12 cellular contexts compared by ENCODE assay signal in the genomic region with DNA sequence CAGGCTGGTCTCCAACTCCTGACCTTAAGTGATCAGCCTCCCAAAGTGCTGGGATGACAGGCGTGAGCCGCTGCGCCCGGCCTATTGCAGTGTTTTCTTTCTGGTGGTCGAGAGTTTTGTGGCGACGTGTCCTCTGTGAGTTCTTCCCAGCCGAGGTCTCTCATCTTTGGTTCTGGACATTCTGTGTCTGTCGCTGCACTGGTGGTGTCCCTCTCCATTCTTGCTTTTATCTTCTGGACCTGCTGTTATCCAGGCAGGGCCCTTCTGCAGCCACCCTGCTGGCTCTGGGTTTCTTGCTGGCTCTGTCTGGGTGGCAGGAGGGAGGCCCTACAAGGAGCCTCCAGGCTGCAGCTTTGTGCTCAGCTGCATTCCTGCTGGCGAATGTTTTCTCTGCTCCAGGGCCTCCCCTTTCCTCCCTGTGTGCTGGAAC. TPM values are rescaled to one million over a fixed set of nuclear protein-coding genes. Genes with fewer than 3 reads are reported as not detected.
DNase-seq lines count a peak whose midpoint lies in the region; ATAC-seq and TF ChIP-seq lines count a peak whose summit lies in the region.
"Had no signal": no experiment of that assay in that cellular context is flagged by ENCODE, and none has a peak within 500 bp of the region (broad histone marks: within the 10 kb centered on the region; RNA-seq: fewer than 3 reads in every experiment).

No MANE protein-coding gene starts in this region.

- H3K4me3 Mint-ChIP-seq in activated CD4-positive, alpha-beta T cell treated with anti-CD3 and anti-CD28 coated beads for 36 hours, result peak overlapping the region; percentile 73
- no peak overlapping the region for H3K4me3 Mint-ChIP-seq in glutamatergic neuron (ENCODE audit: unreplicated experiment)
- H3K4me3 Mint-ChIP-seq: naive B cell had no signal

- no peak for DNase-seq in activated CD4-positive, alpha-beta T cell treated with anti-CD3 and anti-CD28 coated beads for 36 hours
- DNase-seq in activated CD4-positive, alpha-beta T cell treated with anti-CD3 and anti-CD28 coated beads for 4 hours, result no peak
- DNase-seq in NB4 (ENCODE audit: low read depth) (peak; percentile 73), choroid plexus epithelial cell (ENCODE audit: low read depth) (peak; percentile 37), posterior vena cava (ENCODE audit: low spot score) (peak; percentile 35), glutamatergic neuron (no peak), stomach (no peak), NCI-H2171 (lab: John Stamatoyannopoulos, UW) (no peak)
- DNase-seq: naive B cell, NCI-H2171 treated with DMSO at 0.1 percent for 48 hours, SHP77 treated with DMSO at 0.1 percent for 48 hours had no signal

- no peak overlapping the region for H3K27ac ChIP-seq in stomach
- H3K27ac ChIP-seq: thoracic aorta had no signal

- intact Hi-C loops in activated CD4-positive, alpha-beta T cell treated with anti-CD3 and anti-CD28 coated beads for 36 hours (cut with DNase I, micrococcal nuclease), result loop anchor here in 1 of 2 experiments (5.0 kb wide), 1 partner anchor 63 kb away; no protein-coding TSS in a partner anchor
- intact Hi-C loops in posterior vena cava (cut with DNase I) (no loop called here), stomach (cut with DNase I; ENCODE audit: low total_unique reads) (no loop called here)

- TF ChIP-seq CTCF in NB4 (IDR thresholded peaks at IDR 0.05; ENCODE audit: low read depth, low read length), result no peak
- TF ChIP-seq CTCF in choroid plexus epithelial cell (conservative IDR thresholded peaks at IDR 0.05; ENCODE audit: low read depth, low read length), result no peak
- no peak for TF ChIP-seq CTCF in glutamatergic neuron (IDR thresholded peaks at IDR 0.05; ENCODE audit: partially characterized antibody, unreplicated experiment)
- TF ChIP-seq CTCF in stomach (IDR thresholded peaks at IDR 0.05), result no peak

- WGBS in stomach, 5 donors, result 79 to 92% (median 89%) methylated on average over 10 of the region's 10 CpGs

- no peak for ATAC-seq in activated CD4-positive, alpha-beta T cell treated with anti-CD3 and anti-CD28 coated beads for 36 hours

- no peaks in the 10 kb centered on the region for H3K27me3 Mint-ChIP-seq in activated CD4-positive, alpha-beta T cell treated with anti-CD3 and anti-CD28 coated beads for 36 hours
- H3K27me3 Mint-ChIP-seq in glutamatergic neuron (ENCODE audit: unreplicated experiment), result peaks cover 3% of the 10 kb centered on the region

- CTCF ChIA-PET in activated CD4-positive, alpha-beta T cell treated with anti-CD3 and anti-CD28 coated beads for 36 hours (lab: Charles Lee), result interaction anchor here (1.1 to 1.5 kb wide), 2 partner anchors 74 to 77 kb away, joined by 3 to 4 read pairs; no protein-coding TSS in a partner anchor

- no peak for TF ChIP-seq POLR2A in NB4 (IDR thresholded peaks at IDR 0.05; ENCODE audit: extremely low read depth, insufficient read length)
- TF ChIP-seq POLR2A in stomach (IDR thresholded peaks at IDR 0.05), result no peak

- H3K4me3 ChIP-seq in NB4 (ENCODE audit: low read depth, low read length), result peak overlapping the region; percentile 57
- no peak overlapping the region for H3K4me3 ChIP-seq in choroid plexus epithelial cell (ENCODE audit: low read depth, low read length)
- no peak overlapping the region for H3K4me3 ChIP-seq in stomach
- H3K4me3 ChIP-seq: thoracic aorta had no signal

- H3K9me3 ChIP-seq in stomach, result no peaks in the 10 kb centered on the region
- H3K9me3 ChIP-seq: thoracic aorta had no signal

- no peaks in the 10 kb centered on the region for H3K9me3 Mint-ChIP-seq in activated CD4-positive, alpha-beta T cell treated with anti-CD3 and anti-CD28 coated beads for 36 hours (ENCODE audit: low read depth)
- H3K9me3 Mint-ChIP-seq in glutamatergic neuron (ENCODE audit: unreplicated experiment), result peaks cover 7% of the 10 kb centered on the region
- H3K9me3 Mint-ChIP-seq: naive B cell had no signal

- peak overlapping the region; percentile 97 for H3K27ac Mint-ChIP-seq in activated CD4-positive, alpha-beta T cell treated with anti-CD3 and anti-CD28 coated beads for 36 hours
- H3K27ac Mint-ChIP-seq in glutamatergic neuron (ENCODE audit: unreplicated experiment), result no peak overlapping the region

- no peaks in the 10 kb centered on the region for H3K36me3 ChIP-seq in stomach
- H3K36me3 ChIP-seq: thoracic aorta had no signal

- peaks cover 7% of the 10 kb centered on the region for H3K36me3 Mint-ChIP-seq in activated CD4-positive, alpha-beta T cell treated with anti-CD3 and anti-CD28 coated beads for 36 hours (ENCODE audit: low read depth)
- H3K36me3 Mint-ChIP-seq in glutamatergic neuron (ENCODE audit: unreplicated experiment), result no peaks in the 10 kb centered on the region
- H3K36me3 Mint-ChIP-seq: naive B cell had no signal

- no peak for TF ChIP-seq EP300 in stomach (IDR thresholded peaks at IDR 0.05)

- peaks cover 0 to 15% (median 1%) of the 10 kb centered on the region in 3 donors for H3K27me3 ChIP-seq in stomach

- peaks cover 34% of the 10 kb centered on the region for H3K4me1 Mint-ChIP-seq in activated CD4-positive, alpha-beta T cell treated with anti-CD3 and anti-CD28 coated beads for 36 hours
- H3K4me1 Mint-ChIP-seq in glutamatergic neuron (ENCODE audit: low read depth, unreplicated experiment), result peaks cover 13% of the 10 kb centered on the region

- POLR2A ChIA-PET in activated CD4-positive, alpha-beta T cell treated with anti-CD3 and anti-CD28 coated beads for 36 hours (lab: Charles Lee), result interaction anchor here (1.3 kb wide), 1 partner anchor 15 kb away, joined by 8 read pairs; no protein-coding TSS in a partner anchor

- peaks cover 0 to under 1% (median 0%) of the 10 kb centered on the region in 4 donors for H3K4me1 ChIP-seq in stomach

RNA-seq across cellular contexts. Expression of gene EXOC3, which starts 49.1 kb away (rescaled TPM):
- 10 to 100 TPM; 49.7 to 62.7 TPM for total RNA-seq in activated CD4-positive, alpha-beta T cell treated with anti-CD3 and anti-CD28 coated beads for 36 hours
- 10 to 100 TPM; 52.6 to 54.2 TPM for total RNA-seq in posterior vena cava
- 55.4 TPM for total RNA-seq in glutamatergic neuron (ENCODE audit: unreplicated experiment)
- 100 to 1,000 TPM in 1 of 5 donors, 10 to 100 TPM in 4; 52.7 to 133 (median 77.7) TPM for total RNA-seq in stomach
- 10 to 100 TPM; 29.9 to 38.8 (median 33.6) TPM for polyA plus RNA-seq in stomach

Comparison
In these comparisons a context has a peak if more than half of its experiments do, and no peak if none do; other contexts are left out.
1. DNase-seq: peak in NB4 (single experiment), choroid plexus epithelial cell (single experiment) and posterior vena cava (single experiment); none in activated CD4-positive, alpha-beta T cell treated with anti-CD3 and anti-CD28 coated beads for 36 hours (single experiment), activated CD4-positive, alpha-beta T cell treated with anti-CD3 and anti-CD28 coated beads for 4 hours (0 of 2), glutamatergic neuron (single experiment), stomach (single experiment) and NCI-H2171 (single experiment).